20 cellular contexts compared by ENCODE assay signal in the genomic region with DNA sequence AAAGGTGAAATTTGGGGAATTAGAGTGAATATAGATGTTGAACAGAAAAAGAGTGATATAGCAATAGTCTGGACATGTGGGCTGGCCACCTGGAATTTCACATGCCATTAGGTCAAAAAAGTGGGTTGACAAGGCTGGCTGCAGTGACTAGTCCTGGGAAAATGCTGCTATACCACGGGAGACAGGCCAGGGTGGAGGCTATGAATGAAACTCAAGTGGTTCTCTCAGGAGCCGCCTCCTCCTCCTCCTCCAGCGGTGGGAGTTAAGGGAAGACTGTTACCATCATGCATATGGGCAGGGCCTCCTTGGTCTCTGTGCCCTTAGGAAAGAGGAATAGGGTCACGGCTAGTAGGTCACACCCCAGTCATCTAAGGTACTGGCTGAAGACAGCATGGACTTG.
A peak's percentile ranks its signal among the peaks of the same experiment; 100 is the strongest.
DNase-seq lines count a peak whose midpoint lies in the region; FAIRE-seq and TF ChIP-seq lines count a peak whose summit lies in the region.
"Had no signal": no experiment of that assay in that cellular context is flagged by ENCODE, and none has a peak within 500 bp of the region (broad histone marks: within the 10 kb centered on the region; RNA-seq: fewer than 3 reads in every experiment).

No MANE protein-coding gene starts in this region.

- no peaks in the 10 kb centered on the region for H3K79me2 ChIP-seq in osteoblast (ENCODE audit: insufficient read depth, low read length)

- H3K4me1 ChIP-seq in HEK293 (ENCODE audit: control insufficient read depth, insufficient read depth, low read length) (no peaks in the 10 kb centered on the region), osteoblast (ENCODE audit: insufficient read depth, low read length) (no peaks in the 10 kb centered on the region)
- H3K4me1 ChIP-seq: A549; BLaER1 treated with 17β-estradiol and CSF1 and Interleukin-3, amounts not matched to agents 10 nM and 100 nM had no signal

- POLR2A ChIA-PET in HEK293 (lab: Yijun Ruan, JAX) = no interaction called here

- H3K36me3 ChIP-seq in HEK293 (ENCODE audit: control insufficient read depth in 2 of 2, insufficient read depth in 1 of 2, low read length in 2 of 2) (no peaks in the 10 kb centered on the region), osteoblast (ENCODE audit: insufficient read depth, low read length) (no peaks in the 10 kb centered on the region)

- intact Hi-C loops in activated T-helper 2 cell treated with anti-CD3 and anti-CD28 coated beads, Interferon-gamma antibody, Interleukin-2, Interleukin-4, amounts not matched to agents 10 μg/mL and 5 μg/mL and 100 μg/mL, durations not matched to agents 14 hours and 24 hours and 36 hours (cut with micrococcal nuclease) = no loop called here

- CTCF ChIA-PET in HEK293 (lab: Yijun Ruan, JAX) = interaction anchor here (0.6 to 1.9 kb wide), 3 partner anchors 27 to 588 kb away, joined by 3 to 9 read pairs (median 6); a partner anchor contains a TSS

- peak; percentile 20 for FAIRE-seq in urothelium cell line (lab: Jason Lieb, UNC)
- FAIRE-seq: A549, D721Med, G401.6, GM19239 had no signal

- H3K27me3 Mint-ChIP-seq in activated T-helper 2 cell treated with anti-CD3 and anti-CD28 coated beads, Interferon-gamma antibody, Interleukin-2, Interleukin-4, amounts not matched to agents 10 μg/mL and 5 μg/mL and 100 μg/mL, durations not matched to agents 14 hours and 24 hours and 36 hours (ENCODE audit: low read depth) = peaks cover 6% of the 10 kb centered on the region
- H3K27me3 Mint-ChIP-seq: B cell had no signal

- no peak overlapping the region for H3K4me3 ChIP-seq in HEK293 (ENCODE audit: low read depth, low read length)
- H3K4me3 ChIP-seq in osteoblast (ENCODE audit: insufficient read depth, low read length) = no peak overlapping the region
- H3K4me3 ChIP-seq: A549; BLaER1 treated with 17β-estradiol and CSF1 and Interleukin-3, amounts not matched to agents 10 nM and 100 nM had no signal

- no peaks in the 10 kb centered on the region for H4K20me1 ChIP-seq in osteoblast (ENCODE audit: insufficient read depth, low read length)
- H4K20me1 ChIP-seq: BLaER1 treated with 17β-estradiol and CSF1 and Interleukin-3, amounts not matched to agents 10 nM and 100 nM had no signal

- no peaks in the 10 kb centered on the region for H3K9me3 Mint-ChIP-seq in activated T-helper 2 cell treated with anti-CD3 and anti-CD28 coated beads, Interferon-gamma antibody, Interleukin-2, Interleukin-4, amounts not matched to agents 10 μg/mL and 5 μg/mL and 100 μg/mL, durations not matched to agents 14 hours and 24 hours and 36 hours
- H3K9me3 Mint-ChIP-seq: CD4-positive, alpha-beta T cell; CD8-positive, alpha-beta T cell had no signal

- no peak overlapping the region for H3K4me3 Mint-ChIP-seq in activated T-helper 2 cell treated with anti-CD3 and anti-CD28 coated beads, Interferon-gamma antibody, Interleukin-2, Interleukin-4, amounts not matched to agents 10 μg/mL and 5 μg/mL and 100 μg/mL, durations not matched to agents 14 hours and 24 hours and 36 hours (ENCODE audit: low read depth)
- H3K4me3 Mint-ChIP-seq: B cell; CD4-positive, alpha-beta T cell; CD8-positive, alpha-beta T cell had no signal

- H3K36me3 Mint-ChIP-seq in activated T-helper 2 cell treated with anti-CD3 and anti-CD28 coated beads, Interferon-gamma antibody, Interleukin-2, Interleukin-4, amounts not matched to agents 10 μg/mL and 5 μg/mL and 100 μg/mL, durations not matched to agents 14 hours and 24 hours and 36 hours (ENCODE audit: low read depth) = no peaks in the 10 kb centered on the region

- no peak overlapping the region for H2AFZ ChIP-seq in osteoblast (ENCODE audit: low read length)

- H3K27ac ChIP-seq in HEK293 (ENCODE audit: extremely low read depth, low read depth, low read length) (no peak overlapping the region), osteoblast (ENCODE audit: low read depth, low read length) (no peak overlapping the region)
- H3K27ac ChIP-seq: 22Rv1; A549; BLaER1 treated with 17β-estradiol and CSF1 and Interleukin-3, amounts not matched to agents 10 nM and 100 nM; C4-2B had no signal

- H3K27ac Mint-ChIP-seq in activated T-helper 2 cell treated with anti-CD3 and anti-CD28 coated beads, Interferon-gamma antibody, Interleukin-2, Interleukin-4, amounts not matched to agents 10 μg/mL and 5 μg/mL and 100 μg/mL, durations not matched to agents 14 hours and 24 hours and 36 hours = no peak overlapping the region
- H3K27ac Mint-ChIP-seq: B cell; CD4-positive, alpha-beta T cell; CD8-positive, alpha-beta T cell had no signal

- no peak overlapping the region for H3K4me2 ChIP-seq in osteoblast (ENCODE audit: insufficient read depth, low read length)
- H3K4me2 ChIP-seq: A549; BLaER1 treated with 17β-estradiol and CSF1 and Interleukin-3, amounts not matched to agents 10 nM and 100 nM had no signal

- no peaks in the 10 kb centered on the region for H3K4me1 Mint-ChIP-seq in activated T-helper 2 cell treated with anti-CD3 and anti-CD28 coated beads, Interferon-gamma antibody, Interleukin-2, Interleukin-4, amounts not matched to agents 10 μg/mL and 5 μg/mL and 100 μg/mL, durations not matched to agents 14 hours and 24 hours and 36 hours (ENCODE audit: low read depth)
- H3K4me1 Mint-ChIP-seq: B cell had no signal

- H3K9me3 ChIP-seq in HEK293 (ENCODE audit: control insufficient read depth, insufficient read depth, low read depth, low read length) (no peaks in the 10 kb centered on the region), osteoblast (ENCODE audit: low read depth, low read length) (no peaks in the 10 kb centered on the region)
- H3K9me3 ChIP-seq: A549 had no signal

- peak; percentile 74 for DNase-seq in osteoblast (ENCODE audit: insufficient read length, low spot score, missing footprints)
- no peak for DNase-seq in urothelium cell line (ENCODE audit: low spot score)
- no peak for DNase-seq in activated T-cell treated with anti-CD3 and anti-CD28 coated beads for 4 hours
- DNase-seq in activated T-helper 2 cell treated with anti-CD3 and anti-CD28 coated beads, Interferon-gamma antibody, Interleukin-2, Interleukin-4, amounts not matched to agents 10 μg/mL and 5 μg/mL and 100 μg/mL, durations not matched to agents 14 hours and 24 hours and 36 hours (ENCODE audit: low spot score) = no peak
- DNase-seq: AML-193; Caco-2; Calu3; CD4-positive, alpha-beta T cell; CD8-positive, alpha-beta T cell; DMS79 treated with DMSO at 0.1 percent for 48 hours; GF-D8 had no signal

- TF ChIP-seq CTCF in HEK293 (tag by site-specific recombination; IDR thresholded peaks at IDR 0.05) (no peak), osteoblast (IDR thresholded peaks at IDR 0.05; ENCODE audit: extremely low read depth, low read depth, low read length) (no peak)

- H3K27me3 ChIP-seq in osteoblast (ENCODE audit: insufficient read depth, low read length) = peaks cover 13% of the 10 kb centered on the region
- H3K27me3 ChIP-seq: BLaER1 treated with 17β-estradiol and CSF1 and Interleukin-3, amounts not matched to agents 10 nM and 100 nM had no signal

TF ChIP-seq in HEK293, 187 proteins besides CTCF, POLR2A, EP300 and RAD21:
- TF ChIP-seq ZNF157 (tag by site-specific recombination; IDR thresholded peaks at IDR 0.05) (no peak), EGR2 (tag by site-specific recombination; IDR thresholded peaks at IDR 0.05; ENCODE audit: low read depth) (0 out of 2 replicates have a peak, but pooled peaks have one; percentile 24)
